Comparison of ENCODE assay signal across 17 cellular contexts in the genomic region with DNA sequence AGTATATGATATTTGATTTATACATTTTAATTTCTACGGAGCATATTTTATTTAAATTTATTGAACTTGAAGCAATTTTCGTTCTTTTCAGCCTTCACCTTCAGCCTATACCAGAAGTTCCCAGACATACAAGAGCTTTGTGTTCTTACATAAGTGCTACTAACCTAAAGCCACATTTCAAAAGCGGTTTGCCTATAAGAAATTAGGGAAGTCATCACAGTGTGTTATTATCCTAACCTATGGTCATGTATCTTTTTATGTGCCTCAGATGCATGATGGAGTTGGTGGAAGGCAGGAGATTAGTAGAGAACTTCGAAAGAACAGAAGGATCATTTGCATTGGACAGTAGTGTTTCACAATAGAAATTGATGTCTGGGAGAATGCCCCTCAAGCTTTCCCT. TPM values are rescaled to one million over a fixed set of nuclear protein-coding genes. Genes with fewer than 3 reads are reported as not detected.
DNase-seq lines count a peak whose midpoint lies in the region; ATAC-seq lines count a peak whose summit lies in the region.
"Had no signal": no experiment of that assay in that cellular context is flagged by ENCODE, and none has a peak within 500 bp of the region (broad histone marks: within the 10 kb centered on the region; RNA-seq: fewer than 3 reads in every experiment).

No MANE protein-coding gene starts in this region.

- H3K27me3 ChIP-seq in CD4-positive, alpha-beta memory T cell (ENCODE audit: insufficient read depth, low read length), result no peaks in the 10 kb centered on the region
- H3K27me3 ChIP-seq: BE2C, gastroesophageal sphincter had no signal

- ATAC-seq in central memory CD8-positive, alpha-beta T cell (replicated peaks; ENCODE audit: extremely low read depth, poor library complexity, severe bottlenecking), result no peak
- ATAC-seq: gastroesophageal sphincter, psoas muscle, WTC11 had no signal

- intact Hi-C loops in CD4-positive, alpha-beta memory T cell (cut with micrococcal nuclease), result loop anchor here (5.0 kb wide), 1 partner anchor 52 kb away; no protein-coding TSS in a partner anchor
- intact Hi-C loops in head of caudate nucleus (cut with DNase I), result loop anchor here (5.0 kb wide), 1 partner anchor 93 kb away; the partner anchor contains the start of gene DIMT1

- H3K36me3 ChIP-seq in CD4-positive, alpha-beta memory T cell (ENCODE audit: insufficient read depth, low read length), result no peaks in the 10 kb centered on the region
- H3K36me3 ChIP-seq: gastroesophageal sphincter had no signal

- POLR2A ChIA-PET in CD4-positive, alpha-beta memory T cell (lab: Charles Lee; ENCODE audit: partially characterized antibody), result interaction anchor here (0.6 to 2.8 kb wide), 4 partner anchors 11 to 103 kb away, joined by 3 to 27 read pairs (median 8); partner anchors contain the start of genes DIMT1 and IPO11

- no peak overlapping the region for H3K27ac ChIP-seq in CD4-positive, alpha-beta memory T cell (ENCODE audit: low read depth, low read length)
- H3K27ac ChIP-seq: gastroesophageal sphincter, psoas muscle had no signal

- H3K9me3 Mint-ChIP-seq in CD4-positive, alpha-beta memory T cell, result no peaks in the 10 kb centered on the region
- H3K9me3 Mint-ChIP-seq in central memory CD8-positive, alpha-beta T cell, result no peaks in the 10 kb centered on the region
- H3K9me3 Mint-ChIP-seq: nephron progenitor cell, WTC11 had no signal

- H3K36me3 Mint-ChIP-seq in CD4-positive, alpha-beta memory T cell, result peaks cover 22 to 45% of the 10 kb centered on the region in 2 donors
- H3K36me3 Mint-ChIP-seq in central memory CD8-positive, alpha-beta T cell (ENCODE audit: insufficient read depth), result peaks cover 36% of the 10 kb centered on the region

- DNase-seq in AML-193 (lab: John Stamatoyannopoulos, UW) (peak; percentile 55 to 76), OCI-M1 (lab: John Stamatoyannopoulos, UW) (peak; percentile 24), GF-D8 (lab: John Stamatoyannopoulos, UW) (no peak), head of caudate nucleus (no peak), dedifferentiated amniotic fluid mesenchymal stem cell (ENCODE audit: extremely low spot score) (no peak)
- DNase-seq in CD4-positive, alpha-beta memory T cell, result no peak
- no peak for DNase-seq in central memory CD8-positive, alpha-beta T cell (ENCODE audit: low spot score in 2 of 2)
- DNase-seq: anterior cingulate cortex, BE2C, DMS53, KG1, NCI-H1417 treated with DMSO at 0.1 percent for 48 hours, NCI-H2227 treated with DMSO at 0.1 percent for 48 hours, nephron progenitor cell, psoas muscle had no signal

- H3K27ac Mint-ChIP-seq in CD4-positive, alpha-beta memory T cell, result peak overlapping the region in 3 of 7 donors; percentile 22 to 97 (median 87)
- no peak overlapping the region for H3K27ac Mint-ChIP-seq in central memory CD8-positive, alpha-beta T cell (ENCODE audit: low read depth)
- H3K27ac Mint-ChIP-seq: nephron progenitor cell had no signal

- no peak overlapping the region for H3K4me3 ChIP-seq in CD4-positive, alpha-beta memory T cell (ENCODE audit: low read length in 2 of 2)
- H3K4me3 ChIP-seq: gastroesophageal sphincter, psoas muscle had no signal

- peak overlapping the region in 5 of 8 donors; percentile 47 to 71 (median 65) for H3K4me3 Mint-ChIP-seq in CD4-positive, alpha-beta memory T cell
- H3K4me3 Mint-ChIP-seq in central memory CD8-positive, alpha-beta T cell, result peak overlapping the region; percentile 63

- H3K27me3 Mint-ChIP-seq in CD4-positive, alpha-beta memory T cell, result no peaks in the 10 kb centered on the region
- H3K27me3 Mint-ChIP-seq in central memory CD8-positive, alpha-beta T cell, result no peaks in the 10 kb centered on the region

- H3K9me3 ChIP-seq in CD4-positive, alpha-beta memory T cell (ENCODE audit: control insufficient read depth in 1 of 2, low read length in 2 of 2), result no peaks in the 10 kb centered on the region
- H3K9me3 ChIP-seq: BE2C, gastroesophageal sphincter, psoas muscle had no signal

- peaks cover 58 to 81% (median 68%) of the 10 kb centered on the region in 4 donors for H3K4me1 Mint-ChIP-seq in CD4-positive, alpha-beta memory T cell
- peaks cover 75% of the 10 kb centered on the region for H3K4me1 Mint-ChIP-seq in central memory CD8-positive, alpha-beta T cell

- CTCF ChIA-PET in CD4-positive, alpha-beta memory T cell (lab: Charles Lee; ENCODE audit: partially characterized antibody), result interaction anchor here (0.9 to 3.7 kb wide), 8 partner anchors 9 to 84 kb away, joined by 3 to 36 read pairs (median 6); no protein-coding TSS in a partner anchor

- H3K4me1 ChIP-seq in CD4-positive, alpha-beta memory T cell (ENCODE audit: insufficient read depth, low read length), result peaks cover 80% of the 10 kb centered on the region
- H3K4me1 ChIP-seq: psoas muscle had no signal

RNA-seq across cellular contexts. Expression of gene KIF2A, which starts 3.1 kb away (rescaled TPM):
- total RNA-seq in CD4-positive, alpha-beta memory T cell, result 100 to 1,000 TPM; 151 to 157 TPM
- polyA plus RNA-seq in CD4-positive, alpha-beta memory T cell, result 100 to 1,000 TPM; 133 to 158 TPM

Comparison
In these comparisons a context has a peak if more than half of its experiments do, and no peak if none do; other contexts are left out.
1. DNase-seq: peak in AML-193 (2 of 2) and OCI-M1 (single experiment); none in CD4-positive, alpha-beta memory T cell (0 of 5), central memory CD8-positive, alpha-beta T cell (0 of 2), GF-D8 (single experiment), head of caudate nucleus (0 of 42) and dedifferentiated amniotic fluid mesenchymal stem cell (single experiment).